Comparison of ENCODE assay signal across 32 cellular contexts in genomic region chr2:238899386-238899785, GRCh38. TPM values are rescaled to one million over a fixed set of nuclear protein-coding genes. Genes with fewer than 3 reads are reported as not detected.
"Had no signal": no experiment of that assay in that cellular context is flagged by ENCODE, and none has a peak within 500 bp of the region (broad histone marks: within the 10 kb centered on the region; RNA-seq: fewer than 3 reads in every experiment).

No MANE protein-coding gene starts in this region.

- H3K27ac Mint-ChIP-seq: activated B cell treated with CpG ODN at 0.5 μM for 24 hours; activated CD8-positive, alpha-beta T cell treated with anti-CD3 and anti-CD28 coated beads, Interleukin-2, amount 10 ng/mL, durations not matched to agents 7 days and 5 days; activated naive CD4-positive, alpha-beta T cell treated with anti-CD3 and anti-CD28 coated beads, Interleukin-2, amount 50 U/mL, for 72 hours; activated T-cell treated with anti-CD3 and anti-CD28 coated beads, Interleukin-2, amount 50 U/mL, for 72 hours; naive thymus-derived CD8-positive, alpha-beta T cell; stimulated activated memory B cell treated with anti-CD40 and anti-IgM and Interleukin-4, amounts not matched to agents 10 μg/mL and 1 μg/mL and 100 μg/mL, for 72 hours; T-helper 2 cell treated with Interferon-gamma antibody and Interleukin-4, amounts not matched to agents 5 μg/mL and 100 μg/mL, for 36 hours had no signal

- H2AFZ ChIP-seq: hepatocyte, parathyroid adenoma had no signal

- H3K27me3 Mint-ChIP-seq: activated B cell treated with CpG ODN at 0.5 μM for 24 hours had no signal

- H3K9me3 Mint-ChIP-seq: activated B cell treated with CpG ODN at 0.5 μM for 24 hours; activated naive CD4-positive, alpha-beta T cell treated with anti-CD3 and anti-CD28 coated beads, Interleukin-2, amount 50 U/mL, for 72 hours; activated T-cell treated with anti-CD3 and anti-CD28 coated beads, Interleukin-2, amount 50 U/mL, for 72 hours; central memory CD8-positive, alpha-beta T cell; naive thymus-derived CD8-positive, alpha-beta T cell; neural crest cell; stimulated activated memory B cell treated with anti-CD40 and anti-IgM and Interleukin-4, amounts not matched to agents 10 μg/mL and 1 μg/mL and 100 μg/mL, for 72 hours; T-helper 2 cell treated with Interferon-gamma antibody and Interleukin-4, amounts not matched to agents 5 μg/mL and 100 μg/mL, for 36 hours had no signal

- DNase-seq: activated B cell treated with CpG ODN at 0.5 μM for 24 hours; activated CD4-positive, alpha-beta T cell treated with anti-CD3 and anti-CD28 coated beads, Interleukin-2, amount 50 U/mL, for 1 hour; activated CD8-positive, alpha-beta T cell treated with anti-CD3 and anti-CD28 coated beads, Interleukin-2, amount 10 ng/mL, durations not matched to agents 7 days and 5 days; activated naive CD4-positive, alpha-beta T cell; activated T-cell treated with anti-CD3 and anti-CD28 coated beads for 4 hours; activated T-cell treated with anti-CD3 and anti-CD28 coated beads, Interleukin-2, amount 50 U/mL, for 72 hours; anterior cingulate cortex; dermis blood vessel endothelial cell; effector CD8-positive, alpha-beta T cell; esophagus squamous epithelium; gastrocnemius medialis; islet precursor cell; left colon; midbrain; nucleus accumbens; right cardiac atrium; small intestine; stimulated activated CD4-positive, alpha-beta T cell treated with anti-CD3 and anti-CD28 coated beads, Interleukin-1b, Interleukin-23, amount 100 ng/mL, for 48 hours; stimulated activated CD4-positive, alpha-beta T cell treated with anti-CD3 and anti-CD28 coated beads, Interleukin-4, amount 100 ng/mL, for 4 hours; stimulated activated CD8-positive, alpha-beta memory T cell treated with anti-CD3 and anti-CD28 coated beads, Interleukin-4, amount 100 ng/mL, for 48 hours; stomach; T-helper 1 cell had no signal

- H3K4me1 Mint-ChIP-seq: activated B cell treated with CpG ODN at 0.5 μM for 24 hours; central memory CD8-positive, alpha-beta T cell; naive thymus-derived CD8-positive, alpha-beta T cell; stimulated activated memory B cell treated with anti-CD40 and anti-IgM and Interleukin-4, amounts not matched to agents 10 μg/mL and 1 μg/mL and 100 μg/mL, for 72 hours had no signal

- H3K79me2 ChIP-seq: hepatocyte, parathyroid adenoma had no signal

- H3K9me3 ChIP-seq: esophagus squamous epithelium, gastrocnemius medialis, stomach, tibial nerve had no signal

- H3K4me3 ChIP-seq: esophagus squamous epithelium, gastrocnemius medialis, hepatocyte, stomach, tibial nerve had no signal

- H3K36me3 ChIP-seq: esophagus squamous epithelium, gastrocnemius medialis, stomach, tibial nerve had no signal

- ATAC-seq: activated CD8-positive, alpha-beta T cell treated with anti-CD3 and anti-CD28 coated beads, Interleukin-2, amount 10 ng/mL, durations not matched to agents 7 days and 5 days; activated naive CD4-positive, alpha-beta T cell treated with anti-CD3 and anti-CD28 coated beads, Interleukin-2, amount 50 U/mL, for 72 hours; activated T-cell treated with anti-CD3 and anti-CD28 coated beads, Interleukin-2, amount 50 U/mL, for 72 hours; gastrocnemius medialis; left colon; naive thymus-derived CD8-positive, alpha-beta T cell; right cardiac atrium; stimulated activated memory B cell treated with anti-CD40 and anti-IgM and Interleukin-4, amounts not matched to agents 10 μg/mL and 1 μg/mL and 100 μg/mL, for 72 hours had no signal

- H3K27ac ChIP-seq: epithelial cell of prostate, gastrocnemius medialis, hepatocyte, parathyroid adenoma, tibial nerve had no signal

- H3K4me1 ChIP-seq: gastrocnemius medialis had no signal

- H3K4me2 ChIP-seq: hepatocyte had no signal

- H3K36me3 Mint-ChIP-seq: activated naive CD4-positive, alpha-beta T cell treated with anti-CD3 and anti-CD28 coated beads, Interleukin-2, amount 50 U/mL, for 72 hours; naive thymus-derived CD8-positive, alpha-beta T cell; stimulated activated memory B cell treated with anti-CD40 and anti-IgM and Interleukin-4, amounts not matched to agents 10 μg/mL and 1 μg/mL and 100 μg/mL, for 72 hours had no signal

- H3K9ac ChIP-seq: parathyroid adenoma had no signal

- H3K27me3 ChIP-seq: esophagus squamous epithelium, hepatocyte, tibial nerve had no signal

- H3K4me3 Mint-ChIP-seq: activated B cell treated with CpG ODN at 0.5 μM for 24 hours; activated CD8-positive, alpha-beta T cell treated with anti-CD3 and anti-CD28 coated beads, Interleukin-2, amount 10 ng/mL, durations not matched to agents 7 days and 5 days; activated T-cell treated with anti-CD3 and anti-CD28 coated beads, Interleukin-2, amount 50 U/mL, for 72 hours; central memory CD8-positive, alpha-beta T cell; naive thymus-derived CD8-positive, alpha-beta T cell; neural crest cell; stimulated activated memory B cell treated with anti-CD40 and anti-IgM and Interleukin-4, amounts not matched to agents 10 μg/mL and 1 μg/mL and 100 μg/mL, for 72 hours; T-helper 2 cell treated with Interferon-gamma antibody and Interleukin-4, amounts not matched to agents 5 μg/mL and 100 μg/mL, for 36 hours had no signal

RNA-seq across cellular contexts. Expression of gene TWIST2, which starts 51.5 kb away (rescaled TPM):
- total RNA-seq: activated B cell treated with CpG ODN at 0.5 μM for 24 hours; activated CD8-positive, alpha-beta T cell treated with anti-CD3 and anti-CD28 coated beads, Interleukin-2, amount 10 ng/mL, durations not matched to agents 7 days and 5 days; activated naive CD4-positive, alpha-beta T cell treated with anti-CD3 and anti-CD28 coated beads, Interleukin-2, amount 50 U/mL, for 72 hours; activated T-cell treated with anti-CD3 and anti-CD28 coated beads, Interleukin-2, amount 50 U/mL, for 72 hours; dermis blood vessel endothelial cell; naive thymus-derived CD8-positive, alpha-beta T cell had no signal
- polyA plus RNA-seq: naive thymus-derived CD8-positive, alpha-beta T cell had no signal
